Comparison of ENCODE assay signal across 8 cellular contexts in genomic region chr1:35717911-35718476, GRCh38. TPM values are rescaled to one million over a fixed set of nuclear protein-coding genes. Genes with fewer than 3 reads are reported as not detected.
DNase-seq lines count a peak whose midpoint lies in the region; ATAC-seq, FAIRE-seq and TF ChIP-seq lines count a peak whose summit lies in the region.

No MANE protein-coding gene starts in this region.

- peaks cover 4% of the 10 kb centered on the region for H3K4me1 ChIP-seq in GM23338 (ENCODE audit: insufficient read depth)
- H3K4me1 ChIP-seq in SJCRH30, result no peaks in the 10 kb centered on the region
- peaks cover 0 to 12% of the 10 kb centered on the region in 2 donors for H3K4me1 ChIP-seq in lung (ENCODE audit: control insufficient read depth in 2 of 2, insufficient read depth in 2 of 2, low read length in 2 of 2)

- no peak overlapping the region for H3K27ac ChIP-seq in GM23338 (ENCODE audit: low read depth)
- H3K27ac ChIP-seq in SJCRH30, result peak overlapping the region; percentile 55
- peak overlapping the region; percentile 80 to 83 for H3K27ac ChIP-seq in lung (ENCODE audit: low read depth in 1 of 2, low read length in 1 of 2)
- peak overlapping the region; percentile 87 for H3K27ac ChIP-seq in substantia nigra (ENCODE audit: low read depth, low read length, poor library complexity, severe bottlenecking)

- peaks cover 12% of the 10 kb centered on the region; the same call in 1 of the 2 replicates for H3F3A ChIP-seq in GM23338 (replicated peaks; ENCODE audit: low read depth)

- 0 out of 2 replicates have a peak, but pooled peaks cover 4% of the 10 kb centered on the region for H3K27me3 ChIP-seq in GM23338 (ENCODE audit: insufficient read depth)
- H3K27me3 ChIP-seq in SJCRH30, result no peaks in the 10 kb centered on the region
- H3K27me3 ChIP-seq in lung (ENCODE audit: control insufficient read depth, insufficient read depth), result no peaks in the 10 kb centered on the region

- peak overlapping the region; percentile 81 for H3K4me3 Mint-ChIP-seq in GM23338

- peaks cover 3% of the 10 kb centered on the region; the same call in 1 of the 2 replicates for H4K20me1 ChIP-seq in GM23338 (replicated peaks; ENCODE audit: insufficient read depth)

- no peaks in the 10 kb centered on the region; the same call in 1 of the 2 replicates for H3K36me3 ChIP-seq in GM23338 (ENCODE audit: insufficient read depth)
- peaks cover 6% of the 10 kb centered on the region; the same call in 1 of the 2 replicates for H3K36me3 ChIP-seq in SJCRH30
- peaks cover 0 to 17% of the 10 kb centered on the region in 2 donors for H3K36me3 ChIP-seq in lung (ENCODE audit: control insufficient read depth in 2 of 2, insufficient read depth in 2 of 2, low read length in 2 of 2)

- H3K27ac Mint-ChIP-seq in GM23338, result peak overlapping the region; percentile 25; the same call in 1 of the 2 replicates

- no peak for FAIRE-seq in GM12891 (lab: Jason Lieb, UNC)

- peaks cover 9% of the 10 kb centered on the region for H3K36me3 Mint-ChIP-seq in GM23338 (ENCODE audit: low read depth)

- TF ChIP-seq POLR2A in GM12891 (IDR thresholded peaks at IDR 0.05; ENCODE audit: low read depth, low read length), result no peak

- H3K27me3 Mint-ChIP-seq in GM23338 (ENCODE audit: insufficient read depth, low read depth, poor library complexity), result peaks cover 11% of the 10 kb centered on the region

- H3K4me2 ChIP-seq in GM23338, result peak overlapping the region; percentile 82

- H2AFZ ChIP-seq in GM23338, result peak overlapping the region; percentile 99

- WGBS in lung, 2 donors, result 7% methylated on average over 10 of the region's 10 CpGs

- TF ChIP-seq CTCF in AG09319 (IDR thresholded peaks at IDR 0.05; ENCODE audit: low read depth, low read length) (no peak), GM23338 (conservative IDR thresholded peaks at IDR 0.05; ENCODE audit: low read depth in 2 of 2) (no peak), lung (IDR thresholded peaks at IDR 0.05; ENCODE audit: control extremely low read depth, extremely low read depth) (no peak)

- no peaks in the 10 kb centered on the region for H3K79me2 ChIP-seq in GM23338 (replicated peaks; ENCODE audit: insufficient read depth)

- H3K4me3 ChIP-seq in GM23338 (peak overlapping the region; percentile 63), SJCRH30 (peak overlapping the region; percentile 63), lung (peak overlapping the region; percentile 90)

- H3K4me1 Mint-ChIP-seq in GM23338, result peaks cover 20% of the 10 kb centered on the region

- H3K9me3 ChIP-seq in SJCRH30 (replicated peaks), result no peaks in the 10 kb centered on the region
- H3K9me3 ChIP-seq in lung (ENCODE audit: control insufficient read depth in 2 of 2, insufficient read depth in 1 of 2, low read length in 1 of 2), result no peaks in the 10 kb centered on the region

- DNase-seq in AG09319 (ENCODE audit: extremely low read depth, low read depth) (peak; percentile 36), GM23338 (ENCODE audit: low spot score) (peak; percentile 70), SJCRH30 (peak; percentile 49 to 58), dermis blood vessel endothelial cell (peak; percentile 48), lung (ENCODE audit: low spot score) (peak; percentile 47), substantia nigra (lab: John Stamatoyannopoulos, UW) (peak in 29 of 49 donors; percentile 3 to 58 (median 23)), NCI-H1105 (lab: John Stamatoyannopoulos, UW) (no peak), GM12891 (ENCODE audit: insufficient read length, low spot score) (no peak)

- no peaks in the 10 kb centered on the region for H3K9me3 Mint-ChIP-seq in GM23338

- ATAC-seq in GM23338, result peak; percentile 50
- no peak for ATAC-seq in lung (ENCODE audit: insufficient read depth, low FRiP score)

- no peaks in the 10 kb centered on the region for H3K9me2 ChIP-seq in GM23338 (ENCODE audit: insufficient read depth)

TF ChIP-seq in GM23338, 12 proteins besides CTCF, POLR2A, EP300 and RAD21 (continues in another document):
- TF ChIP-seq ZNF114 (CRISPR knock-in tag; IDR thresholded peaks at IDR 0.05) (no peak), POLR2AphosphoS5 (IDR thresholded peaks at IDR 0.05; ENCODE audit: low read depth) (no peak), ZNF331 (CRISPR knock-in tag; IDR thresholded peaks at IDR 0.05; ENCODE audit: low read depth) (no peak), EZH2 (IDR thresholded peaks at IDR 0.05; ENCODE audit: low read depth, unreplicated experiment) (no peak), STAT1 (IDR thresholded peaks at IDR 0.05; ENCODE audit: unreplicated experiment) (no peak), NANOG (IDR thresholded peaks at IDR 0.05; ENCODE audit: borderline replicate concordance) (no peak), CREB1 (CRISPR knock-in tag; IDR thresholded peaks at IDR 0.05; ENCODE audit: low read depth) (no peak)
- TF ChIP-seq, protein P1, sequence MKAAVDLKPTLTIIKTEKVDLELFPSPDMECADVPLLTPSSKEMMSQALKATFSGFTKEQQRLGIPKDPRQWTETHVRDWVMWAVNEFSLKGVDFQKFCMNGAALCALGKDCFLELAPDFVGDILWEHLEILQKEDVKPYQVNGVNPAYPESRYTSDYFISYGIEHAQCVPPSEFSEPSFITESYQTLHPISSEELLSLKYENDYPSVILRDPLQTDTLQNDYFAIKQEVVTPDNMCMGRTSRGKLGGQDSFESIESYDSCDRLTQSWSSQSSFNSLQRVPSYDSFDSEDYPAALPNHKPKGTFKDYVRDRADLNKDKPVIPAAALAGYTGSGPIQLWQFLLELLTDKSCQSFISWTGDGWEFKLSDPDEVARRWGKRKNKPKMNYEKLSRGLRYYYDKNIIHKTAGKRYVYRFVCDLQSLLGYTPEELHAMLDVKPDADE (IDR thresholded peaks at IDR 0.05), result no peak

TF ChIP-seq in GM12891, 5 proteins besides CTCF, POLR2A, EP300 and RAD21:
- TF ChIP-seq SPI1 (IDR thresholded peaks at IDR 0.05; ENCODE audit: low read depth, low read length), result no peak
- TF ChIP-seq PAX5 (IDR thresholded peaks at IDR 0.05; ENCODE audit: insufficient read depth, low read length, severe bottlenecking), result no peak
- no peak for TF ChIP-seq POU2F2 (IDR thresholded peaks at IDR 0.05; ENCODE audit: low read depth, low read length)

RNA-seq across cellular contexts. Expression of gene C1orf216, which starts 0.7 kb away (rescaled TPM):
- total RNA-seq in GM23338 (2014; rRNA removed; shearing (Covaris generic)), result 13.9 and 21.5 TPM in 2 replicates
- 4.0 and 4.7 TPM in 2 replicates for polyA plus RNA-seq in GM23338 (2016; fragmentation: Nextera tagmentation; extraction: Ambion mirVana)
- total RNA-seq in SJCRH30 (2014; rRNA removed; shearing (Covaris generic)), result 9.7 and 12.5 TPM in 2 replicates
- 18.2 and 25.2 TPM in 2 replicates for total RNA-seq in dermis blood vessel endothelial cell
- total RNA-seq in lung, result 10 to 100 TPM in 1 of 2 donors, 1 to 10 TPM in 1; 6.8 to 11.2 TPM
- 1 to 10 TPM; 5.1 to 9.8 TPM for polyA plus RNA-seq in lung
- polyA plus RNA-seq in GM12891 (2012; ENCODE audit: low read depth, missing spikeins), result 7.6 TPM

RNA-seq across cellular contexts. Expression of gene CLSPN, which starts 51.8 kb away (rescaled TPM):
- total RNA-seq in GM23338 (2014; rRNA removed; shearing (Covaris generic)), result 30.4 and 32.5 TPM in 2 replicates
- 43.8 and 46.1 TPM in 2 replicates for polyA plus RNA-seq in GM23338 (2016; fragmentation: Nextera tagmentation; extraction: Ambion mirVana)
- total RNA-seq in SJCRH30 (2014; rRNA removed; shearing (Covaris generic)), result 85.8 and 95.4 TPM in 2 replicates
- 8.7 and 32.5 TPM in 2 replicates for total RNA-seq in dermis blood vessel endothelial cell
- total RNA-seq in lung, result 1 to 10 TPM; 2.6 to 2.9 TPM
- polyA plus RNA-seq in lung, result 1 to 10 TPM in 1 of 2 donors, under 1 TPM in 1; 0.85 to 1.0 TPM
- polyA plus RNA-seq in GM12891 (2012; ENCODE audit: low read depth, missing spikeins), result 8.2 TPM

Comparison
In these comparisons a context has a peak if more than half of its experiments do, and no peak if none do; other contexts are left out.
1. DNase-seq: peak in AG09319 (single experiment), GM23338 (single experiment), SJCRH30 (2 of 2), dermis blood vessel endothelial cell (single experiment), lung (single experiment) and substantia nigra (29 of 49); none in NCI-H1105 (single experiment) and GM12891 (single experiment).
2. Peak in every context shown above with its lines, with median percentiles within 50 percentile points of each other: H3K4me3 ChIP-seq.